In genomic region chr13:69959041-69959440, GRCh38 we compare ENCODE assay signal across 13 cellular contexts.
DNase-seq lines count a peak whose midpoint lies in the region; ATAC-seq and TF ChIP-seq lines count a peak whose summit lies in the region.
"Had no signal": no experiment of that assay in that cellular context is flagged by ENCODE, and none has a peak within 500 bp of the region (broad histone marks: within the 10 kb centered on the region; RNA-seq: fewer than 3 reads in every experiment).

No MANE protein-coding gene starts in this region.

- H3K9me3 ChIP-seq in vagina: no peaks in the 10 kb centered on the region

- TF ChIP-seq RAD21 in Ishikawa (IDR thresholded peaks at IDR 0.05; ENCODE audit: low read depth): no peak

- H3K36me3 Mint-ChIP-seq in WTC11: no peaks in the 10 kb centered on the region
- no peaks in the 10 kb centered on the region for H3K36me3 Mint-ChIP-seq in progenitor cell of endocrine pancreas (ENCODE audit: insufficient read depth)
- H3K36me3 Mint-ChIP-seq in activated T-helper 1 cell treated with anti-CD3 and anti-CD28 coated beads, Interleukin-12 subunit alpha, Interleukin-12 subunit beta, Interleukin-2, Interleukin-4 antibody, amounts not matched to agents 30 ng/mL and 10 ng/mL and 1 ng/mL, durations not matched to agents 14 hours and 24 hours and 36 hours (ENCODE audit: low read depth): no peaks in the 10 kb centered on the region
- H3K36me3 Mint-ChIP-seq: CD8-positive, alpha-beta T cell had no signal

- no peak overlapping the region for H3K4me3 ChIP-seq in vagina
- H3K4me3 ChIP-seq: K562 had no signal

- no peak overlapping the region for H3K27ac ChIP-seq in vagina

- no peaks in the 10 kb centered on the region for H3K4me1 ChIP-seq in vagina

- H3K27me3 Mint-ChIP-seq in WTC11 (ENCODE audit: low read depth): no peaks in the 10 kb centered on the region
- H3K27me3 Mint-ChIP-seq in progenitor cell of endocrine pancreas: no peaks in the 10 kb centered on the region
- H3K27me3 Mint-ChIP-seq in activated T-helper 1 cell treated with anti-CD3 and anti-CD28 coated beads, Interleukin-12 subunit alpha, Interleukin-12 subunit beta, Interleukin-2, Interleukin-4 antibody, amounts not matched to agents 30 ng/mL and 10 ng/mL and 1 ng/mL, durations not matched to agents 14 hours and 24 hours and 36 hours (ENCODE audit: insufficient read depth): no peaks in the 10 kb centered on the region

- no peak overlapping the region for H3K27ac Mint-ChIP-seq in WTC11
- peak overlapping the region; percentile 4 for H3K27ac Mint-ChIP-seq in progenitor cell of endocrine pancreas
- no peak overlapping the region for H3K27ac Mint-ChIP-seq in activated T-helper 1 cell treated with anti-CD3 and anti-CD28 coated beads, Interleukin-12 subunit alpha, Interleukin-12 subunit beta, Interleukin-2, Interleukin-4 antibody, amounts not matched to agents 30 ng/mL and 10 ng/mL and 1 ng/mL, durations not matched to agents 14 hours and 24 hours and 36 hours
- H3K27ac Mint-ChIP-seq: CD8-positive, alpha-beta T cell had no signal

- H3K27me3 ChIP-seq in vagina: no peaks in the 10 kb centered on the region

- no peak for TF ChIP-seq POLR2A in vagina (IDR thresholded peaks at IDR 0.05)

- CTCF ChIA-PET in WTC11 (lab: Charles Lee): no interaction called here

- TF ChIP-seq CTCF in WTC11 (IDR thresholded peaks at IDR 0.05): no peak
- no peak for TF ChIP-seq CTCF in progenitor cell of endocrine pancreas (IDR thresholded peaks at IDR 0.05; ENCODE audit: unreplicated experiment)
- no peak for TF ChIP-seq CTCF in vagina (IDR thresholded peaks at IDR 0.05)

- ATAC-seq in WTC11: peak; percentile 32; the same call in 1 of the 2 replicates
- no peak for ATAC-seq in GM18909 (IDR thresholded peaks at IDR 0.05; ENCODE audit: poor library complexity, unreplicated experiment)
- ATAC-seq: CD8-positive, alpha-beta T cell; K562 had no signal

- DNase-seq in WTC11 (ENCODE audit: low spot score) (no peak), kidney tubule cell (ENCODE audit: low spot score) (peak; percentile 28), progenitor cell of endocrine pancreas (ENCODE audit: low spot score, unreplicated experiment) (no peak), vagina (ENCODE audit: extremely low spot score in 2 of 2) (no peak)
- DNase-seq in activated T-helper 1 cell treated with anti-CD3 and anti-CD28 coated beads, Interleukin-12 subunit alpha, Interleukin-12 subunit beta, Interleukin-2, Interleukin-4 antibody, amounts not matched to agents 30 ng/mL and 10 ng/mL and 1 ng/mL, durations not matched to agents 14 hours and 24 hours and 36 hours (ENCODE audit: low spot score): no peak
- DNase-seq: CD8-positive, alpha-beta T cell; NCI-H1048; NCI-H146; NCI-H774; SHP77 treated with DMSO at 0.1 percent for 48 hours had no signal

- no peak overlapping the region for H3K4me3 Mint-ChIP-seq in WTC11
- no peak overlapping the region for H3K4me3 Mint-ChIP-seq in progenitor cell of endocrine pancreas (ENCODE audit: low read depth)
- no peak overlapping the region for H3K4me3 Mint-ChIP-seq in activated T-helper 1 cell treated with anti-CD3 and anti-CD28 coated beads, Interleukin-12 subunit alpha, Interleukin-12 subunit beta, Interleukin-2, Interleukin-4 antibody, amounts not matched to agents 30 ng/mL and 10 ng/mL and 1 ng/mL, durations not matched to agents 14 hours and 24 hours and 36 hours
- H3K4me3 Mint-ChIP-seq: CD8-positive, alpha-beta T cell had no signal

- intact Hi-C loops in activated T-helper 1 cell treated with anti-CD3 and anti-CD28 coated beads, Interleukin-12 subunit alpha, Interleukin-12 subunit beta, Interleukin-2, Interleukin-4 antibody, amounts not matched to agents 30 ng/mL and 10 ng/mL and 1 ng/mL, durations not matched to agents 14 hours and 24 hours and 36 hours (cut with micrococcal nuclease): no loop called here
- intact Hi-C loops in vagina (cut with DNase I): no loop called here

- H3K4me1 Mint-ChIP-seq in WTC11 (peaks cover 16% of the 10 kb centered on the region), progenitor cell of endocrine pancreas (ENCODE audit: low read depth) (peaks cover 23% of the 10 kb centered on the region)
- no peaks in the 10 kb centered on the region for H3K4me1 Mint-ChIP-seq in activated T-helper 1 cell treated with anti-CD3 and anti-CD28 coated beads, Interleukin-12 subunit alpha, Interleukin-12 subunit beta, Interleukin-2, Interleukin-4 antibody, amounts not matched to agents 30 ng/mL and 10 ng/mL and 1 ng/mL, durations not matched to agents 14 hours and 24 hours and 36 hours (ENCODE audit: low read depth)

- no peaks in the 10 kb centered on the region for H3K36me3 ChIP-seq in vagina

- POLR2A ChIA-PET in WTC11 (lab: Charles Lee): no interaction called here

- H3K9me3 Mint-ChIP-seq in WTC11 (no peaks in the 10 kb centered on the region), progenitor cell of endocrine pancreas (ENCODE audit: low read depth) (no peaks in the 10 kb centered on the region)
- no peaks in the 10 kb centered on the region for H3K9me3 Mint-ChIP-seq in activated T-helper 1 cell treated with anti-CD3 and anti-CD28 coated beads, Interleukin-12 subunit alpha, Interleukin-12 subunit beta, Interleukin-2, Interleukin-4 antibody, amounts not matched to agents 30 ng/mL and 10 ng/mL and 1 ng/mL, durations not matched to agents 14 hours and 24 hours and 36 hours

- peak; percentile 91 for TF ChIP-seq EP300 in Ishikawa (IDR thresholded peaks at IDR 0.05; ENCODE audit: borderline replicate concordance)

TF ChIP-seq in Ishikawa, 13 proteins besides CTCF, POLR2A, EP300 and RAD21 (continues in another document):
- TF ChIP-seq CEBPB (IDR thresholded peaks at IDR 0.05): 0 out of 2 replicates have a peak, but pooled peaks have one; percentile 18
- TF ChIP-seq REST (IDR thresholded peaks at IDR 0.05; ENCODE audit: low read depth): no peak
- peak; percentile 85 for TF ChIP-seq TCF12 (IDR thresholded peaks at IDR 0.05; ENCODE audit: low read depth)
- no peak for TF ChIP-seq EGR1 (IDR thresholded peaks at IDR 0.05)
- TF ChIP-seq MAX (IDR thresholded peaks at IDR 0.05): no peak

TF ChIP-seq in WTC11, 78 proteins besides CTCF, POLR2A, EP300 and RAD21 (continues in another document):
- no peak for TF ChIP-seq SMAD4 (CRISPR knock-in tag; IDR thresholded peaks at IDR 0.05)
- no peak for TF ChIP-seq ZNF671 (CRISPR knock-in tag; IDR thresholded peaks at IDR 0.05)
- no peak for TF ChIP-seq TEAD1 (CRISPR knock-in tag; IDR thresholded peaks at IDR 0.05)
- TF ChIP-seq FOXK1 (CRISPR knock-in tag; IDR thresholded peaks at IDR 0.05): no peak
- no peak for TF ChIP-seq ZNF396 (CRISPR knock-in tag; IDR thresholded peaks at IDR 0.05; ENCODE audit: borderline replicate concordance)
- TF ChIP-seq, protein P1, sequence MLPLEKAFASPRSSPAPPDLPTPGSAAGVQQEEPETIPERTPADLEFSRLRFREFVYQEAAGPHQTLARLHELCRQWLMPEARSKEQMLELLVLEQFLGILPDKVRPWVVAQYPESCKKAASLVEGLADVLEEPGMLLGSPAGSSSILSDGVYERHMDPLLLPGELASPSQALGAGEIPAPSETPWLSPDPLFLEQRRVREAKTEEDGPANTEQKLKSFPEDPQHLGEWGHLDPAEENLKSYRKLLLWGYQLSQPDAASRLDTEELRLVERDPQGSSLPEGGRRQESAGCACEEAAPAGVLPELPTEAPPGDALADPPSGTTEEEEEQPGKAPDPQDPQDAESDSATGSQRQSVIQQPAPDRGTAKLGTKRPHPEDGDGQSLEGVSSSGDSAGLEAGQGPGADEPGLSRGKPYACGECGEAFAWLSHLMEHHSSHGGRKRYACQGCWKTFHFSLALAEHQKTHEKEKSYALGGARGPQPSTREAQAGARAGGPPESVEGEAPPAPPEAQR (CRISPR knock-in tag; IDR thresholded peaks at IDR 0.05): no peak
- TF ChIP-seq ETV6 (CRISPR knock-in tag; IDR thresholded peaks at IDR 0.05): no peak
- TF ChIP-seq PRRX2 (CRISPR knock-in tag; IDR thresholded peaks at IDR 0.05): no peak
- TF ChIP-seq ESRRA (CRISPR knock-in tag; IDR thresholded peaks at IDR 0.05; ENCODE audit: borderline replicate concordance): no peak
- no peak for TF ChIP-seq ZNF416 (CRISPR knock-in tag; IDR thresholded peaks at IDR 0.05)
- TF ChIP-seq, protein P2, sequence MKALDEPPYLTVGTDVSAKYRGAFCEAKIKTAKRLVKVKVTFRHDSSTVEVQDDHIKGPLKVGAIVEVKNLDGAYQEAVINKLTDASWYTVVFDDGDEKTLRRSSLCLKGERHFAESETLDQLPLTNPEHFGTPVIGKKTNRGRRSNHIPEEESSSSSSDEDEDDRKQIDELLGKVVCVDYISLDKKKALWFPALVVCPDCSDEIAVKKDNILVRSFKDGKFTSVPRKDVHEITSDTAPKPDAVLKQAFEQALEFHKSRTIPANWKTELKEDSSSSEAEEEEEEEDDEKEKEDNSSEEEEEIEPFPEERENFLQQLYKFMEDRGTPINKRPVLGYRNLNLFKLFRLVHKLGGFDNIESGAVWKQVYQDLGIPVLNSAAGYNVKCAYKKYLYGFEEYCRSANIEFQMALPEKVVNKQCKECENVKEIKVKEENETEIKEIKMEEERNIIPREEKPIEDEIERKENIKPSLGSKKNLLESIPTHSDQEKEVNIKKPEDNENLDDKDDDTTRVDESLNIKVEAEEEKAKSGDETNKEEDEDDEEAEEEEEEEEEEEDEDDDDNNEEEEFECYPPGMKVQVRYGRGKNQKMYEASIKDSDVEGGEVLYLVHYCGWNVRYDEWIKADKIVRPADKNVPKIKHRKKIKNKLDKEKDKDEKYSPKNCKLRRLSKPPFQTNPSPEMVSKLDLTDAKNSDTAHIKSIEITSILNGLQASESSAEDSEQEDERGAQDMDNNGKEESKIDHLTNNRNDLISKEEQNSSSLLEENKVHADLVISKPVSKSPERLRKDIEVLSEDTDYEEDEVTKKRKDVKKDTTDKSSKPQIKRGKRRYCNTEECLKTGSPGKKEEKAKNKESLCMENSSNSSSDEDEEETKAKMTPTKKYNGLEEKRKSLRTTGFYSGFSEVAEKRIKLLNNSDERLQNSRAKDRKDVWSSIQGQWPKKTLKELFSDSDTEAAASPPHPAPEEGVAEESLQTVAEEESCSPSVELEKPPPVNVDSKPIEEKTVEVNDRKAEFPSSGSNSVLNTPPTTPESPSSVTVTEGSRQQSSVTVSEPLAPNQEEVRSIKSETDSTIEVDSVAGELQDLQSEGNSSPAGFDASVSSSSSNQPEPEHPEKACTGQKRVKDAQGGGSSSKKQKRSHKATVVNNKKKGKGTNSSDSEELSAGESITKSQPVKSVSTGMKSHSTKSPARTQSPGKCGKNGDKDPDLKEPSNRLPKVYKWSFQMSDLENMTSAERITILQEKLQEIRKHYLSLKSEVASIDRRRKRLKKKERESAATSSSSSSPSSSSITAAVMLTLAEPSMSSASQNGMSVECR (CRISPR knock-in tag; IDR thresholded peaks at IDR 0.05; ENCODE audit: borderline replicate concordance): no peak
- TF ChIP-seq, protein P3, sequence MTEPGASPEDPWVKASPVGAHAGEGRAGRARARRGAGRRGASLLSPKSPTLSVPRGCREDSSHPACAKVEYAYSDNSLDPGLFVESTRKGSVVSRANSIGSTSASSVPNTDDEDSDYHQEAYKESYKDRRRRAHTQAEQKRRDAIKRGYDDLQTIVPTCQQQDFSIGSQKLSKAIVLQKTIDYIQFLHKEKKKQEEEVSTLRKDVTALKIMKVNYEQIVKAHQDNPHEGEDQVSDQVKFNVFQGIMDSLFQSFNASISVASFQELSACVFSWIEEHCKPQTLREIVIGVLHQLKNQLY (CRISPR knock-in tag; IDR thresholded peaks at IDR 0.05): no peak
